11 cellular contexts compared by ENCODE assay signal in genomic region chr10:80261316-80262030, GRCh38. TPM values are rescaled to one million over a fixed set of nuclear protein-coding genes. Genes with fewer than 3 reads are reported as not detected.
DNase-seq lines count a peak whose midpoint lies in the region; ATAC-seq, FAIRE-seq and TF ChIP-seq lines count a peak whose summit lies in the region.
"Had no signal": no experiment of that assay in that cellular context is flagged by ENCODE, and none has a peak within 500 bp of the region (broad histone marks: within the 10 kb centered on the region; RNA-seq: fewer than 3 reads in every experiment).

No MANE protein-coding gene starts in this region.

- TF ChIP-seq EP300 in K562 (IDR thresholded peaks at IDR 0.05; ENCODE audit: low read length), result no peak

- H3K9me2 ChIP-seq in GM23338 (ENCODE audit: insufficient read depth), result no peaks in the 10 kb centered on the region

- no peak overlapping the region for H4K91ac ChIP-seq in neuronal stem cell (ENCODE audit: low read depth, low read length, poor library complexity)

- no peak for DNase-seq in GM23338 (ENCODE audit: low spot score)
- peak; percentile 27 for DNase-seq in OCI-M1 (lab: John Stamatoyannopoulos, UW)
- peak in 2 of 4 experiments; percentile 14 to 15 for DNase-seq in K562 (ENCODE audit: extremely low read depth in 1 of 4, low spot score in 3 of 4)
- DNase-seq in neuronal stem cell (ENCODE audit: low spot score), result no peak
- no peak for DNase-seq in GM19240 (ENCODE audit: insufficient read length, low spot score)
- no peak for DNase-seq in HCEC 1CT
- no peak for DNase-seq in ecto neural progenitor cell (ENCODE audit: low spot score)
- DNase-seq: DMS 273 treated with DMSO at 0.1 percent for 48 hours had no signal

- WGBS in K562 (ENCODE audit: insufficient coverage, low coverage, missing lambda C conversion rate), result 14% methylated on average over 6 of the region's 6 CpGs
- no CpG with 5 or more reads among the region's 6 CpGs for WGBS in neuronal stem cell (ENCODE audit: extremely low coverage in 2 of 2, insufficient read length in 2 of 2, insufficient replicate concordance in 1 of 2), 2 donors

- intact Hi-C loops in K562 (cut with micrococcal nuclease), result loop anchor here (5.0 kb wide), 1 partner anchor 181 kb away; no protein-coding TSS in a partner anchor

- POLR2A ChIA-PET in K562 (lab: Yijun Ruan, JAX), result no interaction called here

- H3K9me3 Mint-ChIP-seq in GM23338, result peaks cover 13% of the 10 kb centered on the region; the same call in 2 of the 3 replicates

- no peaks in the 10 kb centered on the region for H3K27me3 ChIP-seq in GM23338 (ENCODE audit: insufficient read depth)
- peaks cover 6 to 38% of the 10 kb centered on the region in 2 experiments for H3K27me3 ChIP-seq in K562 (ENCODE audit: control insufficient read depth in 2 of 2, insufficient read depth in 2 of 2, low read length in 2 of 2)
- no peaks in the 10 kb centered on the region for H3K27me3 ChIP-seq in neuronal stem cell (ENCODE audit: control insufficient read depth in 3 of 3, insufficient read depth in 3 of 3, low read depth in 1 of 3, low read length in 3 of 3)
- H3K27me3 ChIP-seq: BLaER1 treated with 17β-estradiol and CSF1 and Interleukin-3, amounts not matched to agents 10 nM and 100 nM had no signal

- no peak overlapping the region for H2BK15ac ChIP-seq in neuronal stem cell (ENCODE audit: low read length)

- H4K8ac ChIP-seq in neuronal stem cell (ENCODE audit: low read depth, low read length), result no peak overlapping the region

- H2BK12ac ChIP-seq in neuronal stem cell (ENCODE audit: low read length), result no peak overlapping the region

- TF ChIP-seq CTCF in GM23338 (conservative IDR thresholded peaks at IDR 0.05; ENCODE audit: low read depth in 2 of 2) (peak; percentile 9 to 37; a peak in 2 of 4 replicates), K562 (IDR thresholded peaks at IDR 0.05 in 2 of 3, conservative IDR thresholded peaks at IDR 0.05 in 1 of 3; ENCODE audit: insufficient read depth in 2 of 3, low read depth in 1 of 3, low read length in 3 of 3) (peak; percentile 26 to 32 (median 32); a peak in 3 of 6 replicates)

- no peaks in the 10 kb centered on the region for H3F3A ChIP-seq in GM23338 (replicated peaks; ENCODE audit: low read depth)

- no peak overlapping the region for H3K4ac ChIP-seq in neuronal stem cell (ENCODE audit: low read length)

- H3K9ac ChIP-seq in K562 (ENCODE audit: insufficient read depth in 1 of 2, low read depth in 2 of 2, low read length in 2 of 2), result no peak overlapping the region
- no peak overlapping the region for H3K9ac ChIP-seq in neuronal stem cell (ENCODE audit: low read depth, low read length, poor library complexity)
- H3K9ac ChIP-seq: BLaER1 treated with 17β-estradiol and CSF1 and Interleukin-3, amounts not matched to agents 10 nM and 100 nM had no signal

- H3K4me1 Mint-ChIP-seq in GM23338, result peaks cover 10% of the 10 kb centered on the region
- H3K4me1 Mint-ChIP-seq: CD4-positive, CD25-positive, alpha-beta regulatory T cell had no signal

- H3K4me2 ChIP-seq in GM23338 (no peak overlapping the region), K562 (ENCODE audit: insufficient read depth, low read length) (no peak overlapping the region), neuronal stem cell (ENCODE audit: insufficient read depth, low read length, poor library complexity, severe bottlenecking) (no peak overlapping the region)
- H3K4me2 ChIP-seq: BLaER1 treated with 17β-estradiol and CSF1 and Interleukin-3, amounts not matched to agents 10 nM and 100 nM had no signal

- no peak overlapping the region for H3K23ac ChIP-seq in neuronal stem cell (ENCODE audit: low read depth, low read length, poor library complexity)

- H4K20me1 ChIP-seq in GM23338 (replicated peaks; ENCODE audit: insufficient read depth), result no peaks in the 10 kb centered on the region
- peaks cover 8% of the 10 kb centered on the region for H4K20me1 ChIP-seq in K562 (replicated peaks; ENCODE audit: control insufficient read depth, insufficient read depth, low read length)
- H4K20me1 ChIP-seq: BLaER1 treated with 17β-estradiol and CSF1 and Interleukin-3, amounts not matched to agents 10 nM and 100 nM had no signal

- TF ChIP-seq RAD21 in K562 (CRISPR knock-in tag; conservative IDR thresholded peaks at IDR 0.05 in 1 of 2, IDR thresholded peaks at IDR 0.05 in 1 of 2), result no peak

- H3K79me2 ChIP-seq in GM23338 (replicated peaks; ENCODE audit: insufficient read depth), result no peaks in the 10 kb centered on the region
- no peaks in the 10 kb centered on the region for H3K79me2 ChIP-seq in K562 (ENCODE audit: control insufficient read depth, insufficient read depth, low read length)

- H3K4me3 ChIP-seq in GM23338, result no peak overlapping the region
- no peak overlapping the region for H3K4me3 ChIP-seq in K562
- no peak overlapping the region for H3K4me3 ChIP-seq in neuronal stem cell (ENCODE audit: low read length in 2 of 2)
- H3K4me3 ChIP-seq: BLaER1 treated with 17β-estradiol and CSF1 and Interleukin-3, amounts not matched to agents 10 nM and 100 nM had no signal

- TF ChIP-seq POLR2A in K562 (conservative IDR thresholded peaks at IDR 0.05), result no peak

- in situ Hi-C loops in K562 (cut with MboI), result no loop called here

- no peaks in the 10 kb centered on the region for H3K79me1 ChIP-seq in neuronal stem cell (ENCODE audit: low read depth, low read length)

- H3K14ac ChIP-seq in neuronal stem cell (ENCODE audit: low read length), result no peak overlapping the region

- no peak for FAIRE-seq in K562 (lab: Jason Lieb, UNC)
- FAIRE-seq: HTR-8/SVneo had no signal

- H3K4me1 ChIP-seq in GM23338 (ENCODE audit: insufficient read depth), result peaks cover 18% of the 10 kb centered on the region
- H3K4me1 ChIP-seq in K562 (replicated peaks in 1 of 2; ENCODE audit: control insufficient read depth in 2 of 2, insufficient read depth in 2 of 2, low read length in 2 of 2), result peaks cover 5 to 9% of the 10 kb centered on the region in 2 experiments; a peak in 4 of 5 replicates
- peaks cover 7 to 12% of the 10 kb centered on the region in 2 donors for H3K4me1 ChIP-seq in neuronal stem cell (ENCODE audit: control insufficient read depth in 2 of 2, insufficient read depth in 1 of 2, low read depth in 1 of 2, low read length in 2 of 2)

- H3K9me3 ChIP-seq in K562 (replicated peaks; ENCODE audit: control insufficient read depth, insufficient read depth, low read depth, low read length) (0 out of 2 replicates have a peak, but pooled peaks cover 2% of the 10 kb centered on the region), neuronal stem cell (replicated peaks in 1 of 2; ENCODE audit: control insufficient read depth in 2 of 2, insufficient read depth in 1 of 2, low read depth in 1 of 2, low read length in 2 of 2) (peaks cover 0 to 5% of the 10 kb centered on the region in 2 donors)

- no peak overlapping the region for H3K4me3 Mint-ChIP-seq in GM23338
- H3K4me3 Mint-ChIP-seq: CD4-positive, CD25-positive, alpha-beta regulatory T cell had no signal

- H3K9me1 ChIP-seq in K562 (ENCODE audit: control insufficient read depth, insufficient read depth, low read length), result no peaks in the 10 kb centered on the region

- H3K36me3 ChIP-seq in GM23338 (ENCODE audit: insufficient read depth), result no peaks in the 10 kb centered on the region
- H3K36me3 ChIP-seq in K562 (ENCODE audit: control insufficient read depth, insufficient read depth, low read length), result no peaks in the 10 kb centered on the region
- H3K36me3 ChIP-seq in neuronal stem cell (replicated peaks in 1 of 2; ENCODE audit: control insufficient read depth in 2 of 2, insufficient read depth in 2 of 2, low read length in 2 of 2), result no peaks in the 10 kb centered on the region
- H3K36me3 ChIP-seq: BLaER1 treated with 17β-estradiol and CSF1 and Interleukin-3, amounts not matched to agents 10 nM and 100 nM had no signal

- no peak overlapping the region for H2BK120ac ChIP-seq in neuronal stem cell (ENCODE audit: low read depth, low read length)

- H3K36me3 Mint-ChIP-seq in GM23338 (ENCODE audit: low read depth), result peaks cover 5% of the 10 kb centered on the region
- H3K36me3 Mint-ChIP-seq: CD4-positive, CD25-positive, alpha-beta regulatory T cell had no signal

- no peak overlapping the region for H3K27ac ChIP-seq in GM23338 (ENCODE audit: low read depth)
- H3K27ac ChIP-seq in K562 (ENCODE audit: extremely low read depth, low read depth, low read length), result no peak overlapping the region
- H3K27ac ChIP-seq in neuronal stem cell (replicated peaks; ENCODE audit: low read length), result no peak overlapping the region
- H3K27ac ChIP-seq: BLaER1 treated with 17β-estradiol and CSF1 and Interleukin-3, amounts not matched to agents 10 nM and 100 nM had no signal

- peak overlapping the region; percentile 51 for H2AK5ac ChIP-seq in neuronal stem cell (ENCODE audit: low read depth, low read length)

- H3K27me3 Mint-ChIP-seq in GM23338 (ENCODE audit: insufficient read depth, low read depth, poor library complexity), result peaks cover 5% of the 10 kb centered on the region

- H3K18ac ChIP-seq in neuronal stem cell (ENCODE audit: low read length), result no peak overlapping the region

- ATAC-seq in GM23338 (no peak), K562 (peak; percentile 27; the same call in 2 of the 3 replicates)

- H3K27ac Mint-ChIP-seq in GM23338, result no peak overlapping the region
- H3K27ac Mint-ChIP-seq: CD4-positive, CD25-positive, alpha-beta regulatory T cell had no signal

- H2AFZ ChIP-seq in GM23338, result no peak overlapping the region
- no peak overlapping the region for H2AFZ ChIP-seq in K562 (ENCODE audit: low read depth, low read length)
- no peak overlapping the region for H2AFZ ChIP-seq in neuronal stem cell (ENCODE audit: low read length)

- BruUV-seq in K562 (replicated peaks; lab: Mats Ljungman, UMichigan), result no TSS peak

- no peak overlapping the region for H2BK5ac ChIP-seq in neuronal stem cell (ENCODE audit: low read length)

- CTCF ChIA-PET in K562 (lab: Yijun Ruan, JAX; ENCODE audit: low intra/inter-chr PET ratio), result interaction anchor here (0.5 to 1.2 kb wide), 4 partner anchors 73 to 245 kb away, joined by 3 to 7 read pairs (median 4); no protein-coding TSS in a partner anchor

RNA-seq across cellular contexts. Expression of gene MAT1A, which starts 28.0 kb away (rescaled TPM):
- total RNA-seq in GM23338 (2014; rRNA removed; shearing (Covaris generic)), result 6.5 and 8.0 TPM in 2 replicates
- polyA plus RNA-seq in GM23338 (2016; fragmentation: Nextera tagmentation; extraction: Ambion mirVana) (0.97 and 1.3 TPM in 2 replicates), K562 (2011; rRNA removed) (0.03 and 0.04 TPM in 2 replicates), K562 (2014; fragmentation: Illumina TruSeq; extraction: Trizol) (0.03 TPM in 1 of 2 replicates, not detected in the other), K562 (2014; fragmentation: Nextera tagmentation; extraction: Ambion mirVana) (not detected), K562 (2014; rRNA removed) (0.19 and 0.30 TPM in 2 replicates)
- 0.44 TPM in 1 of 2 replicates, not detected in the other for total RNA-seq in K562 (2011; cell fraction: chromatin; rRNA removed; ENCODE audit: low replicate concordance)
- total RNA-seq in K562 (2011; cell fraction: nucleolus; rRNA removed), result 0.13 TPM in 1 of 2 replicates, not detected in the other
- total RNA-seq in K562 (2011; cell fraction: nucleoplasm; rRNA removed), result not detected in 2 replicates
- total RNA-seq in K562 (2014; rRNA removed) (0.05 and 0.12 TPM in 2 replicates), K562 (2014; rRNA removed; fragmentation: Illumina TruSeq; extraction: Trizol) (0.15 TPM in 1 of 2 replicates, not detected in the other), K562 (2015; rRNA removed; fragmentation: Illumina TruSeq; extraction: Trizol) (0.11 and 0.26 TPM in 2 replicates), K562 (2021) (0.24 and 0.42 TPM in 2 replicates)
- 0.03 and 0.04 TPM in 2 replicates for polyA plus RNA-seq in K562 (2011; cell fraction: cytosol; rRNA removed)
- polyA plus RNA-seq in K562 (2011; cell fraction: nucleus; rRNA removed), result 0.09 TPM in 1 of 2 replicates, not detected in the other
- 0.46 and 0.47 TPM in 2 replicates for polyA plus RNA-seq in K562 (2012)
- not detected in 2 replicates for polyA minus RNA-seq in K562 (2011; rRNA and poly(A)+ RNA removed)
- not detected in 2 replicates for polyA minus RNA-seq in K562 (2011; cell fraction: cytosol; rRNA and poly(A)+ RNA removed)
- not detected in 2 replicates for polyA minus RNA-seq in K562 (2011; cell fraction: nucleus; rRNA and poly(A)+ RNA removed)
- 0.11 TPM for polyA plus RNA-seq in neuronal stem cell (2013, experiment 1 of 2)
- 0.18 TPM for polyA plus RNA-seq in neuronal stem cell (2013, experiment 2 of 2)
- total RNA-seq: CD4-positive, CD25-positive, alpha-beta regulatory T cell had no signal
- polyA plus RNA-seq: CD4-positive, CD25-positive, alpha-beta regulatory T cell had no signal

RNA-seq across cellular contexts. Expression of gene ANXA11, which starts 56.1 kb away (rescaled TPM):
- 38.9 and 42.3 TPM in 2 replicates for total RNA-seq in GM23338 (2014; rRNA removed; shearing (Covaris generic))
- polyA plus RNA-seq in GM23338 (2016; fragmentation: Nextera tagmentation; extraction: Ambion mirVana) (70.0 and 73.7 TPM in 2 replicates), K562 (2011; rRNA removed) (110 and 146 TPM in 2 replicates), K562 (2014; fragmentation: Illumina TruSeq; extraction: Trizol) (212 and 243 TPM in 2 replicates), K562 (2014; fragmentation: Nextera tagmentation; extraction: Ambion mirVana) (10 to 100 TPM; 43.6 to 70.0 TPM), K562 (2014; rRNA removed) (95.7 and 97.6 TPM in 2 replicates)
- 76.5 and 119 TPM in 2 replicates for total RNA-seq in K562 (2011; cell fraction: chromatin; rRNA removed; ENCODE audit: low replicate concordance)
- total RNA-seq in K562 (2011; cell fraction: nucleolus; rRNA removed), result 60.7 and 61.5 TPM in 2 replicates
- 69.1 and 105 TPM in 2 replicates for total RNA-seq in K562 (2011; cell fraction: nucleoplasm; rRNA removed)
- total RNA-seq in K562 (2014; rRNA removed) (109 and 153 TPM in 2 replicates), K562 (2014; rRNA removed; fragmentation: Illumina TruSeq; extraction: Trizol) (107 and 116 TPM in 2 replicates), K562 (2015; rRNA removed; fragmentation: Illumina TruSeq; extraction: Trizol) (148 and 173 TPM in 2 replicates), K562 (2021) (182 and 201 TPM in 2 replicates)
- 75.9 and 170 TPM in 2 replicates for polyA plus RNA-seq in K562 (2011; cell fraction: cytosol; rRNA removed)
- 61.3 and 66.0 TPM in 2 replicates for polyA plus RNA-seq in K562 (2011; cell fraction: nucleus; rRNA removed)
- 265 and 356 TPM in 2 replicates for polyA plus RNA-seq in K562 (2012)
- polyA minus RNA-seq in K562 (2011; rRNA and poly(A)+ RNA removed), result 62.3 and 65.3 TPM in 2 replicates
- polyA minus RNA-seq in K562 (2011; cell fraction: cytosol; rRNA and poly(A)+ RNA removed), result 86.2 and 98.5 TPM in 2 replicates
- polyA minus RNA-seq in K562 (2011; cell fraction: nucleus; rRNA and poly(A)+ RNA removed), result 25.7 and 32.5 TPM in 2 replicates
- 47.4 TPM for polyA plus RNA-seq in neuronal stem cell (2013, experiment 1 of 2)
- 40.6 TPM for polyA plus RNA-seq in neuronal stem cell (2013, experiment 2 of 2)
